Comparison of ENCODE assay signal across 24 cellular contexts in the genomic region with DNA sequence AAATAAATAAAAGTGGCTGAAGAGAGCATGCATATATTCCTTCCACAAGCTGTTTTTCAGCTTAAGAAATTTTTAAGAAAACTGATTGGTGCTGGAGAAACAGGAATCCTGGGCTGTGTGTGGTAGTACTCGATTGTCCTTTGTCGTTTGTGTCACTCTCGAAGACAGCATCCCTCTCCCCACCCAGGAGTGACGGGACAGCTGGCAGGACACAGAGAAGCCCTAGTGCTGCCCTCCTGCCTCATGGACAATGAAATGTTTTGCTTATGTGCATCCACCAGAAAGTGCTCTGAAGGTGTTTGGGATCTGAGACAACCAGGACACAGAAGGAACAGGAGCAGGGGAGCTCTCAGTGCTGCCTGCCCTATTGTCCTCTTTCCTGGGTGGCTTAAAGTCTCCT. TPM values are rescaled to one million over a fixed set of nuclear protein-coding genes. Genes with fewer than 3 reads are reported as not detected.
DNase-seq lines count a peak whose midpoint lies in the region; ATAC-seq and TF ChIP-seq lines count a peak whose summit lies in the region.
"Had no signal": no experiment of that assay in that cellular context is flagged by ENCODE, and none has a peak within 500 bp of the region (broad histone marks: within the 10 kb centered on the region; RNA-seq: fewer than 3 reads in every experiment).

No MANE protein-coding gene starts in this region.

- H3K9me3 ChIP-seq in T-helper 17 cell (ENCODE audit: control insufficient read depth, low read length, poor library complexity, severe bottlenecking) (no peaks in the 10 kb centered on the region), prostate gland (no peaks in the 10 kb centered on the region)
- H3K9me3 ChIP-seq: breast epithelium, tibial artery had no signal

- H3K27me3 ChIP-seq in prostate gland (replicated peaks; ENCODE audit: insufficient read depth), result no peaks in the 10 kb centered on the region
- H3K27me3 ChIP-seq: breast epithelium, tibial artery had no signal

- H3K4me3 ChIP-seq in prostate gland, result no peak overlapping the region
- H3K4me3 ChIP-seq: breast epithelium, lung, PC-9, tibial artery had no signal

- no peak for DNase-seq in T-helper 17 cell
- DNase-seq in myocyte (ENCODE audit: low read depth), result peak; percentile 51
- no peak for DNase-seq in stimulated activated effector memory CD8-positive, alpha-beta T cell treated with anti-CD3 and anti-CD28 coated beads, Interleukin-12 subunit alpha, Interleukin-12 subunit beta, amount 100 ng/mL, for 72 hours (ENCODE audit: low spot score in 2 of 2)
- DNase-seq in activated CD4-positive, alpha-beta T cell treated with anti-CD3 and anti-CD28 coated beads, Interleukin-2, amount 50 U/mL, for 4 hours, result no peak
- DNase-seq in SIG-M5 treated with dmso at 0.1 percent for 504 hours (lab: John Stamatoyannopoulos, UW; ENCODE audit: unreplicated experiment), result no peak
- DNase-seq in prostate gland (ENCODE audit: low spot score), result no peak
- DNase-seq: activated CD4-positive, CD25-positive, alpha-beta regulatory T cell treated with anti-CD3 and anti-CD28 coated beads, Interleukin-2, amount 50 U/mL, for 72 hours; activated gamma-delta T cell treated with Interleukin-2 at 50 U/mL for 16 hours; activated T-cell treated with anti-CD3 and anti-CD28 coated beads, Interleukin-2, amount 50 U/mL, for 1 hour; DMS79; glutamatergic neuron; kidney glomerular epithelial cell; NCI-H1436 treated with DMSO at 0.1 percent for 48 hours; NCI-H524; PC-9; SHP77; stimulated activated naive CD8-positive, alpha-beta T cell treated with anti-CD3 and anti-CD28 coated beads, Interleukin-15, Interleukin-2, amounts not matched to agents 100 U/mL and 50 U/mL, for 24 hours; tibial artery had no signal

- H3K36me3 Mint-ChIP-seq in T-helper 17 cell (ENCODE audit: low read depth), result peaks cover 9% of the 10 kb centered on the region
- H3K36me3 Mint-ChIP-seq in stimulated activated effector memory CD8-positive, alpha-beta T cell treated with anti-CD3 and anti-CD28 coated beads, Interleukin-12 subunit alpha, Interleukin-12 subunit beta, amount 100 ng/mL, for 72 hours, result peaks cover 8% of the 10 kb centered on the region

- H3K27ac Mint-ChIP-seq in T-helper 17 cell, result peak overlapping the region; percentile 87
- peak overlapping the region; percentile 37 for H3K27ac Mint-ChIP-seq in stimulated activated effector memory CD8-positive, alpha-beta T cell treated with anti-CD3 and anti-CD28 coated beads, Interleukin-12 subunit alpha, Interleukin-12 subunit beta, amount 100 ng/mL, for 72 hours

- TF ChIP-seq POLR2A in prostate gland (IDR thresholded peaks at IDR 0.05), result no peak

- H3K27ac ChIP-seq in cingulate gyrus (ENCODE audit: low read depth, low read length), result peak overlapping the region; percentile 2
- H3K27ac ChIP-seq in prostate gland, result no peak overlapping the region
- H3K27ac ChIP-seq: breast epithelium, KMS-11, PC-9, tibial artery had no signal

- H3K9me3 Mint-ChIP-seq in stimulated activated effector memory CD8-positive, alpha-beta T cell treated with anti-CD3 and anti-CD28 coated beads, Interleukin-12 subunit alpha, Interleukin-12 subunit beta, amount 100 ng/mL, for 72 hours, result no peaks in the 10 kb centered on the region

- intact Hi-C loops in prostate gland (cut with DNase I), result no loop called here

- H3K27me3 Mint-ChIP-seq in T-helper 17 cell, result no peaks in the 10 kb centered on the region

- H3K4me1 Mint-ChIP-seq in T-helper 17 cell, result peaks cover 31% of the 10 kb centered on the region
- peaks cover 53% of the 10 kb centered on the region for H3K4me1 Mint-ChIP-seq in stimulated activated effector memory CD8-positive, alpha-beta T cell treated with anti-CD3 and anti-CD28 coated beads, Interleukin-12 subunit alpha, Interleukin-12 subunit beta, amount 100 ng/mL, for 72 hours

- H3K4me3 Mint-ChIP-seq in T-helper 17 cell, result peak overlapping the region; percentile 50
- H3K4me3 Mint-ChIP-seq in stimulated activated effector memory CD8-positive, alpha-beta T cell treated with anti-CD3 and anti-CD28 coated beads, Interleukin-12 subunit alpha, Interleukin-12 subunit beta, amount 100 ng/mL, for 72 hours, result peak overlapping the region; percentile 34

- no peak for TF ChIP-seq CTCF in prostate gland (IDR thresholded peaks at IDR 0.05)

- ATAC-seq in T-helper 17 cell, result no peak
- ATAC-seq in stimulated activated effector memory CD8-positive, alpha-beta T cell treated with anti-CD3 and anti-CD28 coated beads, Interleukin-12 subunit alpha, Interleukin-12 subunit beta, amount 100 ng/mL, for 72 hours, result no peak
- no peak for ATAC-seq in GM21576 (IDR thresholded peaks at IDR 0.05; ENCODE audit: unreplicated experiment)
- ATAC-seq: stimulated activated naive CD8-positive, alpha-beta T cell treated with anti-CD3 and anti-CD28 coated beads, Interleukin-15, Interleukin-2, amounts not matched to agents 100 U/mL and 50 U/mL, for 24 hours had no signal

- H3K4me1 ChIP-seq in prostate gland (replicated peaks), result no peaks in the 10 kb centered on the region
- H3K4me1 ChIP-seq: breast epithelium, tibial artery had no signal

- H3K36me3 ChIP-seq in prostate gland, result no peaks in the 10 kb centered on the region
- H3K36me3 ChIP-seq: breast epithelium had no signal

- 87% methylated on average over 4 of the region's 4 CpGs for WGBS in prostate gland

RNA-seq across cellular contexts. Expression of gene PLAAT4, which starts 12.8 kb away (rescaled TPM):
- total RNA-seq in T-helper 17 cell (100 to 1,000 TPM in 1 of 2 donors, 10 to 100 TPM in 1; 80.8 to 110 TPM), myocyte (15.8 and 20.4 TPM in 2 replicates), prostate gland (10 to 100 TPM; 47.6 to 50.8 TPM)
- 29.2 TPM for polyA plus RNA-seq in myocyte (2012)

RNA-seq across cellular contexts. Expression of gene PLAAT2, which starts 13.8 kb away (rescaled TPM):
- total RNA-seq in T-helper 17 cell (under 1 TPM in 1 of 2 donors, not detected in 1; 0.63 TPM), myocyte (0.52 and 2.3 TPM in 2 replicates), prostate gland (1 to 10 TPM in 1 of 2 donors, not detected in 1; 2.6 TPM)
- 1.8 TPM for polyA plus RNA-seq in myocyte (2012)
- total RNA-seq: H4 had no signal

RNA-seq across cellular contexts. Expression of gene LGALS12, which starts 43.5 kb away (rescaled TPM):
- 1 to 10 TPM in 1 of 2 donors, under 1 TPM in 1; 0.72 to 9.7 TPM for total RNA-seq in T-helper 17 cell
- 0.08 and 0.16 TPM in 2 replicates for total RNA-seq in myocyte
- 0.06 TPM for polyA plus RNA-seq in myocyte (2012)
- total RNA-seq in prostate gland, result not detected
- total RNA-seq: PC-9 had no signal

RNA-seq across cellular contexts. Expression of gene PLAAT5, which starts 58.4 kb away (rescaled TPM):
- total RNA-seq in T-helper 17 cell, result under 1 TPM in 1 of 2 donors, not detected in 1; 0.60 TPM
- total RNA-seq in myocyte, result 0.52 and 2.8 TPM in 2 replicates
- polyA plus RNA-seq in myocyte (2012), result 0.33 TPM
- total RNA-seq in prostate gland, result 10 to 100 TPM in 1 of 2 donors, not detected in 1; 25.7 TPM
- total RNA-seq: H4, PC-9 had no signal
